Comparison of ENCODE assay signal across 1 cellular context in genomic region chr2:223486741-223487140, GRCh38.
TF ChIP-seq lines count a peak whose summit lies in the region.

No MANE protein-coding gene starts in this region.

TF ChIP-seq in SK-N-SH, 30 proteins besides CTCF, POLR2A, EP300 and RAD21 (continued from another document):
- no peak for TF ChIP-seq PBX3 (IDR thresholded peaks at IDR 0.05)
- TF ChIP-seq RXRA (IDR thresholded peaks at IDR 0.05; ENCODE audit: borderline replicate concordance, low read depth): no peak
- no peak for TF ChIP-seq TCF12 (IDR thresholded peaks at IDR 0.05)
- TF ChIP-seq ZBTB33 (IDR thresholded peaks at IDR 0.05; ENCODE audit: borderline replicate concordance, low read depth): no peak
- TF ChIP-seq TEAD4 (IDR thresholded peaks at IDR 0.05; ENCODE audit: borderline replicate concordance, insufficient read depth): no peak
- no peak for TF ChIP-seq SIN3A (IDR thresholded peaks at IDR 0.05; ENCODE audit: borderline replicate concordance, low read depth, low read length)
- no peak for TF ChIP-seq JUND (IDR thresholded peaks at IDR 0.05)
- no peak for TF ChIP-seq MAX (IDR thresholded peaks at IDR 0.05; ENCODE audit: low read depth)
- TF ChIP-seq USF1 (IDR thresholded peaks at IDR 0.05; ENCODE audit: borderline replicate concordance, low read depth): no peak
- TF ChIP-seq SMC3 (IDR thresholded peaks at IDR 0.05; ENCODE audit: low read depth, low read length): no peak
